13 cellular contexts compared by ENCODE assay signal in genomic region chr1:116834605-116835004, GRCh38.
A peak's percentile ranks its signal among the peaks of the same experiment; 100 is the strongest.
DNase-seq lines count a peak whose midpoint lies in the region; ATAC-seq, FAIRE-seq and TF ChIP-seq lines count a peak whose summit lies in the region.
"Had no signal": no experiment of that assay in that cellular context is flagged by ENCODE, and none has a peak within 500 bp of the region (broad histone marks: within the 10 kb centered on the region; RNA-seq: fewer than 3 reads in every experiment).

No MANE protein-coding gene starts in this region.

- CTCF ChIA-PET in IMR-90 (lab: Yijun Ruan, JAX): no interaction called here

- no CpG with 5 or more reads among the region's 2 CpGs for WGBS in IMR-90 (ENCODE audit: extremely low coverage in 2 of 2, insufficient read length in 1 of 2), 2 experiments
- 86 to 87% methylated on average over 2 of the region's 2 CpGs for WGBS in pancreas, 2 donors

- H4K5ac ChIP-seq in IMR-90 (ENCODE audit: low read depth, low read length): no peak overlapping the region

- H3K9me3 ChIP-seq in DND-41 (ENCODE audit: insufficient read depth, low read length, severe bottlenecking): no peaks in the 10 kb centered on the region
- H3K9me3 ChIP-seq in IMR-90 (ENCODE audit: control insufficient read depth, insufficient read depth, low read length): no peaks in the 10 kb centered on the region
- H3K9me3 ChIP-seq in pancreas: no peaks in the 10 kb centered on the region

- no peak overlapping the region for H3K56ac ChIP-seq in IMR-90 (ENCODE audit: extremely low read depth, insufficient read depth, low read length)

- no peak overlapping the region for H2AK5ac ChIP-seq in IMR-90 (ENCODE audit: low read depth, low read length)

- intact Hi-C loops in IMR-90 (cut with micrococcal nuclease) (no loop called here), pancreas (cut with DNase I) (no loop called here)

- no peak overlapping the region for H3K4ac ChIP-seq in IMR-90 (ENCODE audit: low read depth, low read length)

- H4K8ac ChIP-seq in IMR-90 (ENCODE audit: low read depth in 2 of 2, low read length in 2 of 2): no peak overlapping the region

- H2BK20ac ChIP-seq in IMR-90 (ENCODE audit: low read depth, low read length): no peak overlapping the region

- H3K9ac ChIP-seq in DND-41 (ENCODE audit: low read depth, low read length) (no peak overlapping the region; the same call in 1 of the 2 replicates), IMR-90 (ENCODE audit: low read depth, low read length) (no peak overlapping the region)

- H3K79me2 ChIP-seq in DND-41 (ENCODE audit: insufficient read depth, low read length): no peaks in the 10 kb centered on the region

- no peak overlapping the region for H3K4me3 ChIP-seq in DND-41 (ENCODE audit: low read depth in 1 of 2, low read length in 2 of 2)
- H3K4me3 ChIP-seq in IMR-90 (ENCODE audit: insufficient read depth, low read depth, low read length): no peak overlapping the region
- no peak overlapping the region for H3K4me3 ChIP-seq in pancreas

- H3K27ac ChIP-seq in DND-41 (ENCODE audit: low read length) (peak overlapping the region; percentile 46; the same call in 1 of the 2 replicates), IMR-90 (ENCODE audit: insufficient read depth, low read length) (no peak overlapping the region), pancreas (no peak overlapping the region)

- ATAC-seq in DND-41 (ENCODE audit: insufficient read depth, low read depth): peak; percentile 63
- no peak for ATAC-seq in IMR-90 (ENCODE audit: low read depth)
- ATAC-seq in pancreas: no peak
- ATAC-seq: CD8-positive, alpha-beta T cell had no signal

- in situ Hi-C loops in IMR-90 (cut with MboI; ENCODE audit: low sequenced_read_pairs): loop anchor here (5.0 kb wide), 1 partner anchor 53 kb away; no protein-coding TSS in a partner anchor

- BruUV-seq in IMR-90 (replicated peaks; lab: Mats Ljungman, UMichigan): no TSS peak

- H3K9me1 ChIP-seq in IMR-90 (ENCODE audit: insufficient read depth, low read length): no peaks in the 10 kb centered on the region

- no peak overlapping the region for H3K14ac ChIP-seq in IMR-90 (replicated peaks; ENCODE audit: low read depth, low read length)

- H2AFZ ChIP-seq in DND-41 (ENCODE audit: low read depth, low read length) (peak overlapping the region; percentile 24), IMR-90 (replicated peaks; ENCODE audit: low read length, poor library complexity) (peak overlapping the region; percentile 23)

- no peak for TF ChIP-seq POLR2A in IMR-90 (IDR thresholded peaks at IDR 0.05; ENCODE audit: low read depth, low read length)

- no peak overlapping the region for H4K91ac ChIP-seq in IMR-90 (ENCODE audit: insufficient read depth, low read depth, low read length)

- dilution Hi-C loops in IMR-90 (cut with HindIII; ENCODE audit: low sequenced_read_pairs, unreplicated experiment): no loop called here

- no peak for TF ChIP-seq RAD21 in IMR-90 (IDR thresholded peaks at IDR 0.05; ENCODE audit: low read length)

- H3K27me3 ChIP-seq in DND-41 (ENCODE audit: insufficient read depth, low read length, poor library complexity) (no peaks in the 10 kb centered on the region), IMR-90 (ENCODE audit: control insufficient read depth, insufficient read depth, low read length) (peaks cover 5% of the 10 kb centered on the region; the same call in 1 of the 2 replicates), pancreas (no peaks in the 10 kb centered on the region)

- POLR2A ChIA-PET in IMR-90 (lab: Charles Lee; ENCODE audit: unreplicated experiment): no interaction called here

- H3K4me2 ChIP-seq in DND-41 (ENCODE audit: insufficient read depth, low read length) (no peak overlapping the region), IMR-90 (ENCODE audit: low read depth, low read length) (no peak overlapping the region)

- TF ChIP-seq CTCF in DND-41 (IDR thresholded peaks at IDR 0.05; ENCODE audit: borderline replicate concordance, extremely low read depth, low read length, poor library complexity, severe bottlenecking): no peak
- TF ChIP-seq CTCF in IMR-90 (conservative IDR thresholded peaks at IDR 0.05; ENCODE audit: low read depth, low read length): no peak
- TF ChIP-seq CTCF in pancreas (IDR thresholded peaks at IDR 0.05): no peak

- H4K20me1 ChIP-seq in DND-41 (ENCODE audit: insufficient read depth, low read length) (no peaks in the 10 kb centered on the region), IMR-90 (ENCODE audit: insufficient read depth, low read length) (no peaks in the 10 kb centered on the region)

- H3K4me1 ChIP-seq in DND-41 (ENCODE audit: insufficient read depth, low read length) (peaks cover 14% of the 10 kb centered on the region), IMR-90 (ENCODE audit: control insufficient read depth, insufficient read depth, low read length) (no peaks in the 10 kb centered on the region), pancreas (peaks cover 10 to 28% (median 13%) of the 10 kb centered on the region in 3 donors)

- no peak overlapping the region for H2BK120ac ChIP-seq in IMR-90 (ENCODE audit: low read depth, low read length)

- no peak overlapping the region for H3K18ac ChIP-seq in IMR-90 (ENCODE audit: low read depth, low read length)

- H3K79me1 ChIP-seq in IMR-90 (ENCODE audit: low read depth in 1 of 2, low read length in 2 of 2): no peaks in the 10 kb centered on the region

- no peak overlapping the region for H2AK9ac ChIP-seq in IMR-90 (replicated peaks; ENCODE audit: low read depth, low read length, poor library complexity)

- no peak for FAIRE-seq in pancreas (lab: Jason Lieb, UNC)
- no peak for FAIRE-seq in frontal cortex (lab: Jason Lieb, UNC)

- H2BK15ac ChIP-seq in IMR-90 (ENCODE audit: low read depth, low read length): no peak overlapping the region

- H3K36me3 ChIP-seq in DND-41 (ENCODE audit: insufficient read depth, low read length) (no peaks in the 10 kb centered on the region), IMR-90 (ENCODE audit: control insufficient read depth, insufficient read depth, low read length) (no peaks in the 10 kb centered on the region), pancreas (no peaks in the 10 kb centered on the region)

- no peak overlapping the region for H3K23ac ChIP-seq in IMR-90 (ENCODE audit: low read depth, low read length)

- H2BK5ac ChIP-seq in IMR-90 (ENCODE audit: low read depth, low read length, poor library complexity, severe bottlenecking): no peak overlapping the region

- no peak for DNase-seq in DND-41
- no peak for DNase-seq in IMR-90
- peak; percentile 11 for DNase-seq in ecto neural progenitor cell (ENCODE audit: low spot score)
- DNase-seq in myocyte (ENCODE audit: low read depth): peak; percentile 92
- DNase-seq in nucleus accumbens (lab: John Stamatoyannopoulos, UW): no peak
- no peak for DNase-seq in pancreas
- DNase-seq in activated effector memory CD4-positive, alpha-beta T cell treated with Interleukin-2 at 50 U/mL for 16 hours: no peak
- DNase-seq in frontal cortex (ENCODE audit: low spot score in 2 of 2): no peak
- DNase-seq: CD8-positive, alpha-beta T cell; NCI-H1048; NCI-H2107; NCI-H226; NCI-H526 had no signal

TF ChIP-seq in IMR-90, 13 proteins besides CTCF, POLR2A, EP300 and RAD21:
- TF ChIP-seq MAZ (IDR thresholded peaks at IDR 0.05; ENCODE audit: borderline replicate concordance, low read depth, low read length): no peak
- no peak for TF ChIP-seq BHLHE40 (IDR thresholded peaks at IDR 0.05; ENCODE audit: low read depth, low read length)
- TF ChIP-seq RCOR1 (IDR thresholded peaks at IDR 0.05; ENCODE audit: insufficient replicate concordance, low read length): no peak
- no peak for TF ChIP-seq ELK1 (IDR thresholded peaks at IDR 0.05; ENCODE audit: borderline replicate concordance, low read depth, low read length)
- TF ChIP-seq NFE2L2 (IDR thresholded peaks at IDR 0.05; ENCODE audit: low read depth, low read length): no peak
- TF ChIP-seq RFX5 (IDR thresholded peaks at IDR 0.05; ENCODE audit: low read depth, low read length): no peak
- no peak for TF ChIP-seq MXI1 (IDR thresholded peaks at IDR 0.05; ENCODE audit: borderline replicate concordance, low read depth, low read length)
- no peak for TF ChIP-seq CEBPB (IDR thresholded peaks at IDR 0.05; ENCODE audit: low read depth, low read length)
- TF ChIP-seq CHD1 (IDR thresholded peaks at IDR 0.05; ENCODE audit: low read depth, low read length): no peak
- no peak for TF ChIP-seq FOS (IDR thresholded peaks at IDR 0.05; ENCODE audit: low read depth, low read length)
- no peak for TF ChIP-seq MAFK (IDR thresholded peaks at IDR 0.05; ENCODE audit: low read depth, low read length)
- TF ChIP-seq SMC3 (IDR thresholded peaks at IDR 0.05; ENCODE audit: low read depth, low read length): no peak
- TF ChIP-seq USF2 (IDR thresholded peaks at IDR 0.05; ENCODE audit: low read depth, low read length): no peak

Comparison
In these comparisons a context has a peak if more than half of its experiments do, and no peak if none do; other contexts are left out.
1. DNase-seq: peak in ecto neural progenitor cell (single experiment) and myocyte (single experiment); none in DND-41 (single experiment), IMR-90 (single experiment), nucleus accumbens (0 of 56), pancreas (0 of 6), activated effector memory CD4-positive, alpha-beta T cell treated with Interleukin-2 at 50 U/mL for 16 hours (single experiment) and frontal cortex (0 of 2).